Comparison of ENCODE assay signal across 1 cellular context in genomic region chr2:160434254-160434948, GRCh38.
TF ChIP-seq lines count a peak whose summit lies in the region.

No MANE protein-coding gene starts in this region.

TF ChIP-seq in SK-N-SH, 30 proteins besides CTCF, POLR2A, EP300 and RAD21 (continued from another document):
- TF ChIP-seq POLR2AphosphoS5 (IDR thresholded peaks at IDR 0.05; ENCODE audit: low read depth, low read length) = no peak
- no peak for TF ChIP-seq FOSL2 (IDR thresholded peaks at IDR 0.05; ENCODE audit: borderline replicate concordance, low read depth)
- TF ChIP-seq FOXJ3 (CRISPR knock-in tag; IDR thresholded peaks at IDR 0.05) = no peak
- TF ChIP-seq RFX5 (IDR thresholded peaks at IDR 0.05; ENCODE audit: low read length) = no peak
- TF ChIP-seq ELF1 (IDR thresholded peaks at IDR 0.05) = no peak
- no peak for TF ChIP-seq IRF3 (IDR thresholded peaks at IDR 0.05; ENCODE audit: low read depth, low read length)
- TF ChIP-seq, protein P1, sequence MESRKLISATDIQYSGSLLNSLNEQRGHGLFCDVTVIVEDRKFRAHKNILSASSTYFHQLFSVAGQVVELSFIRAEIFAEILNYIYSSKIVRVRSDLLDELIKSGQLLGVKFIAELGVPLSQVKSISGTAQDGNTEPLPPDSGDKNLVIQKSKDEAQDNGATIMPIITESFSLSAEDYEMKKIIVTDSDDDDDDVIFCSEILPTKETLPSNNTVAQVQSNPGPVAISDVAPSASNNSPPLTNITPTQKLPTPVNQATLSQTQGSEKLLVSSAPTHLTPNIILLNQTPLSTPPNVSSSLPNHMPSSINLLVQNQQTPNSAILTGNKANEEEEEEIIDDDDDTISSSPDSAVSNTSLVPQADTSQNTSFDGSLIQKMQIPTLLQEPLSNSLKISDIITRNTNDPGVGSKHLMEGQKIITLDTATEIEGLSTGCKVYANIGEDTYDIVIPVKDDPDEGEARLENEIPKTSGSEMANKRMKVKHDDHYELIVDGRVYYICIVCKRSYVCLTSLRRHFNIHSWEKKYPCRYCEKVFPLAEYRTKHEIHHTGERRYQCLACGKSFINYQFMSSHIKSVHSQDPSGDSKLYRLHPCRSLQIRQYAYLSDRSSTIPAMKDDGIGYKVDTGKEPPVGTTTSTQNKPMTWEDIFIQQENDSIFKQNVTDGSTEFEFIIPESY (IDR thresholded peaks at IDR 0.05; ENCODE audit: borderline replicate concordance, low read depth) = no peak
- TF ChIP-seq TCF12 (IDR thresholded peaks at IDR 0.05) = no peak
- no peak for TF ChIP-seq GATA2 (CRISPR knock-in tag; IDR thresholded peaks at IDR 0.05)
- TF ChIP-seq PBX3 (IDR thresholded peaks at IDR 0.05) = no peak
- no peak for TF ChIP-seq RXRA (IDR thresholded peaks at IDR 0.05; ENCODE audit: borderline replicate concordance, low read depth)
